In the genomic region with DNA sequence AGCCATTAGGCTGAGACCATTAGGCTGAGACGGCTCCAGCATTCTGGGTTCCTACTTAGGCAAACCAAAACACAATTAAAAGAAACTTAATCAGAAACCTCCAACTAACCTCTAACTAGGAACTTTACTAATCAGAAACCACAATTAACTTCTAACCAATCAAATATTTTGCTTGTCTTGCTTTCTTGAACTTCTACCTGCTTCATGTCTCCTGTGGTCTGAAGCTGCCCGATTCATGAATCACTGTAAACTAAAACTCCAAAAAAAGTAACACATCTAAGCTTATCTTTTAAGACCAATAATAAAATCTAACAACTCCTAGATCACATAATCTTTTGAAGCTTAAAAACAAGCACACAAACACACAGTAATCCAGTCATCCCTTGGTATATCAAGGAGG, we compare ENCODE assay signal across 23 cellular contexts.
A peak's percentile ranks its signal among the peaks of the same experiment; 100 is the strongest.
DNase-seq lines count a peak whose midpoint lies in the region; ATAC-seq, FAIRE-seq and TF ChIP-seq lines count a peak whose summit lies in the region.
"Had no signal": no experiment of that assay in that cellular context is flagged by ENCODE, and none has a peak within 500 bp of the region (broad histone marks: within the 10 kb centered on the region; RNA-seq: fewer than 3 reads in every experiment).

No MANE protein-coding gene starts in this region.

- no peaks in the 10 kb centered on the region for H3K27me3 Mint-ChIP-seq in activated T-helper 17 cell treated with anti-CD3 and anti-CD28 coated beads, Interleukin-2, amount 50 U/mL, for 72 hours
- peaks cover 0 to 3% (median 0%) of the 10 kb centered on the region in 3 donors for H3K27me3 Mint-ChIP-seq in immature natural killer cell (ENCODE audit: low read depth in 3 of 3)
- H3K27me3 Mint-ChIP-seq in stimulated activated naive B cell treated with anti-CD40 and anti-IgM and Interleukin-4, amounts not matched to agents 10 μg/mL and 1 μg/mL and 100 μg/mL, for 72 hours, result no peaks in the 10 kb centered on the region

- H3K4me1 Mint-ChIP-seq in activated T-helper 17 cell treated with anti-CD3 and anti-CD28 coated beads, Interleukin-2, amount 50 U/mL, for 72 hours, result peaks cover 32% of the 10 kb centered on the region
- peaks cover 63 to 99% of the 10 kb centered on the region in 2 donors for H3K4me1 Mint-ChIP-seq in immature natural killer cell
- peaks cover 16 to 37% of the 10 kb centered on the region in 2 donors for H3K4me1 Mint-ChIP-seq in stimulated activated naive B cell treated with anti-CD40 and anti-IgM and Interleukin-4, amounts not matched to agents 10 μg/mL and 1 μg/mL and 100 μg/mL, for 72 hours
- H3K4me1 Mint-ChIP-seq: CD14-positive monocyte had no signal

- peak overlapping the region; percentile 16 for H3K4me3 Mint-ChIP-seq in activated T-helper 17 cell treated with anti-CD3 and anti-CD28 coated beads, Interleukin-2, amount 50 U/mL, for 72 hours
- H3K4me3 Mint-ChIP-seq in immature natural killer cell, result peak overlapping the region in 3 of 5 donors; percentile 4 to 40 (median 10)
- H3K4me3 Mint-ChIP-seq in stimulated activated naive B cell treated with anti-CD40 and anti-IgM and Interleukin-4, amounts not matched to agents 10 μg/mL and 1 μg/mL and 100 μg/mL, for 72 hours, result no peak overlapping the region
- H3K4me3 Mint-ChIP-seq: CD14-positive monocyte, GM23338 had no signal

- intact Hi-C loops in posterior vena cava (cut with DNase I), result no loop called here

- H3K36me3 Mint-ChIP-seq in activated T-helper 17 cell treated with anti-CD3 and anti-CD28 coated beads, Interleukin-2, amount 50 U/mL, for 72 hours (ENCODE audit: low read depth), result peaks cover 56% of the 10 kb centered on the region
- no peaks in the 10 kb centered on the region for H3K36me3 Mint-ChIP-seq in immature natural killer cell
- peaks cover 9 to 15% of the 10 kb centered on the region in 2 donors for H3K36me3 Mint-ChIP-seq in stimulated activated naive B cell treated with anti-CD40 and anti-IgM and Interleukin-4, amounts not matched to agents 10 μg/mL and 1 μg/mL and 100 μg/mL, for 72 hours

- no peak for TF ChIP-seq POLR2A in GM12892 (IDR thresholded peaks at IDR 0.05; ENCODE audit: low read depth, low read length)

- peak overlapping the region; percentile 75 for H3K27ac Mint-ChIP-seq in activated T-helper 17 cell treated with anti-CD3 and anti-CD28 coated beads, Interleukin-2, amount 50 U/mL, for 72 hours
- H3K27ac Mint-ChIP-seq in immature natural killer cell, result peak overlapping the region in 4 of 6 donors; percentile 24 to 52 (median 40)
- no peak overlapping the region for H3K27ac Mint-ChIP-seq in stimulated activated naive B cell treated with anti-CD40 and anti-IgM and Interleukin-4, amounts not matched to agents 10 μg/mL and 1 μg/mL and 100 μg/mL, for 72 hours
- H3K27ac Mint-ChIP-seq: GM23338 had no signal

- FAIRE-seq in GM12892 (lab: Jason Lieb, UNC), result peak; percentile 36
- FAIRE-seq: endometrium, frontal cortex, TTC549 had no signal

- no peaks in the 10 kb centered on the region for H3K9me3 Mint-ChIP-seq in activated T-helper 17 cell treated with anti-CD3 and anti-CD28 coated beads, Interleukin-2, amount 50 U/mL, for 72 hours
- H3K9me3 Mint-ChIP-seq in immature natural killer cell, result no peaks in the 10 kb centered on the region
- H3K9me3 Mint-ChIP-seq in stimulated activated naive B cell treated with anti-CD40 and anti-IgM and Interleukin-4, amounts not matched to agents 10 μg/mL and 1 μg/mL and 100 μg/mL, for 72 hours, result no peaks in the 10 kb centered on the region
- H3K9me3 Mint-ChIP-seq: CD14-positive monocyte, GM23338 had no signal

- DNase-seq in activated CD4-positive, CD25-positive, alpha-beta regulatory T cell (lab: John Stamatoyannopoulos, UW), result no peak
- DNase-seq in GM12892 (ENCODE audit: insufficient read length), result no peak
- no peak for DNase-seq in immature natural killer cell
- no peak for DNase-seq in posterior vena cava (ENCODE audit: low spot score)
- DNase-seq in stimulated activated naive B cell treated with anti-CD40 and anti-IgM and Interleukin-4, amounts not matched to agents 10 μg/mL and 1 μg/mL and 100 μg/mL, for 72 hours, result no peak
- no peak for DNase-seq in NCI-H2171 treated with DMSO at 0.1 percent for 48 hours (lab: John Stamatoyannopoulos, UW)
- DNase-seq: activated gamma-delta T cell treated with Interleukin-2 at 50 U/mL for 16 hours; cerebellar nuclear complex; dermis blood vessel endothelial cell; DND-41; GF-D8; NCI-H146; NCI-H2107; NCI-H446 treated with DMSO at 0.1 percent for 48 hours; pancreas; stimulated activated naive CD8-positive, alpha-beta T cell treated with anti-CD3 and anti-CD28 coated beads, Interleukin-15, Interleukin-2, amounts not matched to agents 100 U/mL and 50 U/mL, for 24 hours had no signal

- peak; percentile 65 to 71 for ATAC-seq in activated CD4-positive, CD25-positive, alpha-beta regulatory T cell treated with anti-CD3 and anti-CD28 coated beads, Interleukin-2, amount 50 U/mL, for 24 hours
- ATAC-seq in activated T-helper 17 cell treated with anti-CD3 and anti-CD28 coated beads, Interleukin-2, amount 50 U/mL, for 72 hours (replicated peaks), result peak; percentile 35
- no peak for ATAC-seq in stimulated activated naive B cell treated with anti-CD40 and anti-IgM and Interleukin-4, amounts not matched to agents 10 μg/mL and 1 μg/mL and 100 μg/mL, for 72 hours (replicated peaks)
- ATAC-seq: GM23338; pancreas; stimulated activated naive CD8-positive, alpha-beta T cell treated with anti-CD3 and anti-CD28 coated beads, Interleukin-15, Interleukin-2, amounts not matched to agents 100 U/mL and 50 U/mL, for 24 hours had no signal

Comparison
In these comparisons a context has a peak if more than half of its experiments do, and no peak if none do; other contexts are left out.
1. ATAC-seq: peak in activated CD4-positive, CD25-positive, alpha-beta regulatory T cell treated with anti-CD3 and anti-CD28 coated beads, Interleukin-2, amount 50 U/mL, for 24 hours (2 of 2) and activated T-helper 17 cell treated with anti-CD3 and anti-CD28 coated beads, Interleukin-2, amount 50 U/mL, for 72 hours (single experiment); none in stimulated activated naive B cell treated with anti-CD40 and anti-IgM and Interleukin-4, amounts not matched to agents 10 μg/mL and 1 μg/mL and 100 μg/mL, for 72 hours (0 of 2).
2. H3K4me3 Mint-ChIP-seq: peak in activated T-helper 17 cell treated with anti-CD3 and anti-CD28 coated beads, Interleukin-2, amount 50 U/mL, for 72 hours (single experiment) and immature natural killer cell (3 of 5); none in stimulated activated naive B cell treated with anti-CD40 and anti-IgM and Interleukin-4, amounts not matched to agents 10 μg/mL and 1 μg/mL and 100 μg/mL, for 72 hours (0 of 2).